Comparison of ENCODE assay signal across 9 cellular contexts in genomic region chr10:16832351-16833080, GRCh38. TPM values are rescaled to one million over a fixed set of nuclear protein-coding genes. Genes with fewer than 3 reads are reported as not detected.
A peak's percentile ranks its signal among the peaks of the same experiment; 100 is the strongest.
DNase-seq lines count a peak whose midpoint lies in the region; ATAC-seq lines count a peak whose summit lies in the region.
"Had no signal": no experiment of that assay in that cellular context is flagged by ENCODE, and none has a peak within 500 bp of the region (broad histone marks: within the 10 kb centered on the region; RNA-seq: fewer than 3 reads in every experiment).

No MANE protein-coding gene starts in this region.

- H3K36me3 ChIP-seq in SJCRH30: no peaks in the 10 kb centered on the region

- no peak for ATAC-seq in HG03039 (IDR thresholded peaks at IDR 0.05; ENCODE audit: unreplicated experiment)

- H3K4me1 ChIP-seq in SJCRH30: no peaks in the 10 kb centered on the region; the same call in 1 of the 2 replicates

- H3K9me3 ChIP-seq in SJCRH30 (replicated peaks): no peaks in the 10 kb centered on the region

- H3K4me3 ChIP-seq in SJCRH30: peak overlapping the region; percentile 39

- no peaks in the 10 kb centered on the region for H3K27me3 ChIP-seq in SJCRH30

- in situ Hi-C loops in Caki2 (cut with HindIII; ENCODE audit: low pct_unique_long_range_greater_than_20kb, low sequenced_read_pairs): no loop called here

- peak overlapping the region; percentile 47 for H3K27ac ChIP-seq in SJCRH30

- DNase-seq in Caki2 (ENCODE audit: low read depth): peak; percentile 11
- peak; percentile 56 to 68 for DNase-seq in SJCRH30
- peak; percentile 97 for DNase-seq in fibroblast of peridontal ligament (ENCODE audit: extremely low read depth)
- DNase-seq in renal cortical epithelial cell (ENCODE audit: low read depth): peak; percentile 79
- no peak for DNase-seq in activated CD4-positive, alpha-beta T cell treated with anti-CD3 and anti-CD28 coated beads for 1 hour
- no peak for DNase-seq in activated effector memory CD4-positive, alpha-beta T cell treated with Interleukin-2 at 50 U/mL for 16 hours
- DNase-seq in cortex of kidney (lab: John Stamatoyannopoulos, UW): no peak
- DNase-seq: KBM-7 had no signal

RNA-seq across cellular contexts. Expression of gene RSU1, which starts 15.3 kb away (rescaled TPM):
- 12.6 and 17.3 TPM in 2 replicates for total RNA-seq in Caki2 (2014; rRNA removed; shearing (Covaris generic); ENCODE audit: low replicate concordance)
- total RNA-seq in SJCRH30 (2014; rRNA removed; shearing (Covaris generic)): 23.3 and 28.4 TPM in 2 replicates
- total RNA-seq in renal cortical epithelial cell: 72.2 and 83.4 TPM in 2 replicates

Comparison
In these comparisons a context has a peak if more than half of its experiments do, and no peak if none do; other contexts are left out.
1. DNase-seq: peak in Caki2 (single experiment), SJCRH30 (2 of 2), fibroblast of peridontal ligament (single experiment) and renal cortical epithelial cell (single experiment); none in activated CD4-positive, alpha-beta T cell treated with anti-CD3 and anti-CD28 coated beads for 1 hour (single experiment), activated effector memory CD4-positive, alpha-beta T cell treated with Interleukin-2 at 50 U/mL for 16 hours (single experiment) and cortex of kidney (single experiment).